ENCODE assay signal across 30 cellular contexts in the genomic region with DNA sequence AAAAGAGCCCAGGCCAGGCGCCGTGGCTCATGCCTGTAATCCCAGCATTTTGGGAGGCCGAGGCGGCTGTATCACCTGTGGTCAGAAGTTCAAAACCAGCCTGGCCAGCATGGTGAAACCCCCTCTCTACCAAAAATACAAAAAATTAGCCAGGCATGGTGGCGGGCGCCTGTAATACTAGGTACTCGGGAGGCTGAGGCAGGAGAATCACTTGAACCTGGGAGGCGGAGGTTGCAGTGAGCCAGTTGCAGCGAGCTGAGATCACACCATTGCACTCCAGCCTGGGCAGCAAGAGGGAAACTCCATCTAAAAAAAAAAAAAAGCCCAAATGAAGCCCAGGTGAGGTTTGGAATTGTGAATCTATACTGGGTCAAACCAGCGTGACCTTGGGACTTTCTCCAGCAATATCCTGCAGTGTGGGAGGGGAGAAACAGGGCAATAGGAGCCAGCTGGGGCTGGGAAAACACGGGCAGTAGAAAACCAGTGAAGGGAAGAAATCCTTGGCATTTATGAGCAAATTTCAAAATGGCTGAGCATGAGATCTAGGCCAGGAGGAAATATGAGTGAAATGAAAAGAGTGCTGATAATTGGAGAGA.
"Had no signal": no experiment of that assay in that cellular context is flagged by ENCODE, and none has a peak within 500 bp of the region (broad histone marks: within the 10 kb centered on the region; RNA-seq: fewer than 3 reads in every experiment).

No MANE protein-coding gene starts in this region.

- ATAC-seq: gastroesophageal sphincter; left lung; naive thymus-derived CD4-positive, alpha-beta T cell; SK-N-SH treated with all-trans-retinoic acid at 6 μM for 48 hours; stimulated activated memory B cell treated with anti-CD40 and anti-IgM and Interleukin-4, amounts not matched to agents 10 μg/mL and 1 μg/mL and 100 μg/mL, for 72 hours; stimulated activated naive CD8-positive, alpha-beta T cell treated with anti-CD3 and anti-CD28 coated beads, Interleukin-15, amount 100 ng/mL, for 72 hours; T-helper 17 cell; upper lobe of right lung had no signal

- H3K9me3 Mint-ChIP-seq: activated B cell treated with CpG ODN at 0.5 μM for 24 hours; immature natural killer cell; naive thymus-derived CD4-positive, alpha-beta T cell; stimulated activated memory B cell treated with anti-CD40 and anti-IgM and Interleukin-4, amounts not matched to agents 10 μg/mL and 1 μg/mL and 100 μg/mL, for 72 hours; stimulated activated naive CD8-positive, alpha-beta T cell treated with anti-CD3 and anti-CD28 coated beads, Interleukin-15, amount 100 ng/mL, for 72 hours had no signal

- H3K36me3 Mint-ChIP-seq: activated naive CD8-positive, alpha-beta T cell; naive thymus-derived CD4-positive, alpha-beta T cell; stimulated activated memory B cell treated with anti-CD40 and anti-IgM and Interleukin-4, amounts not matched to agents 10 μg/mL and 1 μg/mL and 100 μg/mL, for 72 hours had no signal

- H3K36me3 ChIP-seq: cardiac muscle cell, colonic mucosa, gastroesophageal sphincter, left lung, prostate gland, sigmoid colon, upper lobe of right lung had no signal

- H3K27me3 Mint-ChIP-seq: activated naive CD8-positive, alpha-beta T cell; stimulated activated naive CD8-positive, alpha-beta T cell treated with anti-CD3 and anti-CD28 coated beads, Interleukin-15, amount 100 ng/mL, for 72 hours had no signal

- H3K4me1 ChIP-seq: colonic mucosa, gastroesophageal sphincter, left lung, prostate gland, sigmoid colon, upper lobe of right lung had no signal

- FAIRE-seq: kidney, small intestine had no signal

- H3K9me3 ChIP-seq: colonic mucosa, gastroesophageal sphincter, left lung, prostate gland, sigmoid colon, upper lobe of right lung had no signal

- H3K27ac Mint-ChIP-seq: activated B cell treated with CpG ODN at 0.5 μM for 24 hours; activated naive CD8-positive, alpha-beta T cell; immature natural killer cell; naive thymus-derived CD4-positive, alpha-beta T cell; stimulated activated memory B cell treated with anti-CD40 and anti-IgM and Interleukin-4, amounts not matched to agents 10 μg/mL and 1 μg/mL and 100 μg/mL, for 72 hours; stimulated activated naive CD8-positive, alpha-beta T cell treated with anti-CD3 and anti-CD28 coated beads, Interleukin-15, amount 100 ng/mL, for 72 hours; T-helper 17 cell had no signal

- H3K27ac ChIP-seq: cardiac muscle cell, colonic mucosa, gastroesophageal sphincter, left lung, prostate gland, sigmoid colon, upper lobe of right lung had no signal

- H3K27me3 ChIP-seq: cardiac muscle cell, colonic mucosa, gastroesophageal sphincter, left lung, sigmoid colon, upper lobe of right lung had no signal

- H3K4me3 ChIP-seq: cardiac muscle cell, colonic mucosa, gastroesophageal sphincter, left lung, prostate gland, sigmoid colon, upper lobe of right lung had no signal

- DNase-seq: activated B cell treated with CpG ODN at 0.5 μM for 24 hours; activated CD4-positive, alpha-beta T cell treated with anti-CD3 and anti-CD28 coated beads for 4 hours; activated CD4-positive, alpha-beta T cell treated with anti-CD3 and anti-CD28 coated beads, Interleukin-2, amount 50 U/mL, for 4 hours; activated effector memory CD4-positive, alpha-beta T cell treated with Interleukin-2 at 50 U/mL for 16 hours; activated naive CD4-positive, alpha-beta T cell treated with Interleukin-2 at 50 U/mL for 16 hours; anterior cingulate cortex; cerebellar nuclear complex; colonic mucosa; effector CD8-positive, alpha-beta T cell; erythroblast; head of caudate nucleus; immature natural killer cell; kidney; left lung; naive thymus-derived CD4-positive, alpha-beta T cell; retina; sigmoid colon; small intestine; stimulated activated CD4-positive, alpha-beta T cell treated with anti-CD3 and anti-CD28 coated beads, Interleukin-4, amount 100 ng/mL, for 4 hours; stimulated activated CD8-positive, alpha-beta memory T cell treated with anti-CD3 and anti-CD28 coated beads, Interleukin-4, amount 100 ng/mL, for 48 hours; stimulated activated naive CD8-positive, alpha-beta T cell treated with anti-CD3 and anti-CD28 coated beads, Interleukin-15, amount 100 ng/mL, for 72 hours; substantia nigra; T-helper 17 cell; upper lobe of right lung had no signal

- H3K4me1 Mint-ChIP-seq: activated B cell treated with CpG ODN at 0.5 μM for 24 hours; immature natural killer cell; naive thymus-derived CD4-positive, alpha-beta T cell; stimulated activated memory B cell treated with anti-CD40 and anti-IgM and Interleukin-4, amounts not matched to agents 10 μg/mL and 1 μg/mL and 100 μg/mL, for 72 hours; stimulated activated naive CD8-positive, alpha-beta T cell treated with anti-CD3 and anti-CD28 coated beads, Interleukin-15, amount 100 ng/mL, for 72 hours had no signal

- H3K4me3 Mint-ChIP-seq: activated B cell treated with CpG ODN at 0.5 μM for 24 hours; activated naive CD8-positive, alpha-beta T cell; immature natural killer cell; naive thymus-derived CD4-positive, alpha-beta T cell; stimulated activated memory B cell treated with anti-CD40 and anti-IgM and Interleukin-4, amounts not matched to agents 10 μg/mL and 1 μg/mL and 100 μg/mL, for 72 hours; stimulated activated naive CD8-positive, alpha-beta T cell treated with anti-CD3 and anti-CD28 coated beads, Interleukin-15, amount 100 ng/mL, for 72 hours; T-helper 17 cell had no signal
